Comparison of ENCODE assay signal across 1 cellular context in genomic region chr4:10116625-10117423, GRCh38.
TF ChIP-seq lines count a peak whose summit lies in the region.

Gene WDR1 (minus strand): TSS chr4:10116799. CDS start chr4:10116666, 133 bp downstream.

TF ChIP-seq in GM12878, 131 proteins besides CTCF, POLR2A, EP300 and RAD21 (continued from another document and continues in another):
- TF ChIP-seq NKRF (conservative IDR thresholded peaks at IDR 0.05), result peak; percentile 68
- peak; percentile 24; the same call in 1 of the 2 replicates for TF ChIP-seq NRF1 (conservative IDR thresholded peaks at IDR 0.05; ENCODE audit: low read depth, low read length)
- no peak for TF ChIP-seq MYC (IDR thresholded peaks at IDR 0.05; ENCODE audit: insufficient read depth, insufficient read length, insufficient replicate concordance, low read length, severe bottlenecking)
- peak; percentile 75; the same call in 1 of the 2 replicates for TF ChIP-seq MLLT1 (IDR thresholded peaks at IDR 0.05)
- TF ChIP-seq POU2F2 (IDR thresholded peaks at IDR 0.05; ENCODE audit: borderline replicate concordance, low read depth, low read length), result peak; percentile 93; the same call in 2 of the 3 replicates
- TF ChIP-seq RUNX3 (IDR thresholded peaks at IDR 0.05; ENCODE audit: low read length), result peak; percentile 82
- TF ChIP-seq RCOR1 (conservative IDR thresholded peaks at IDR 0.05; ENCODE audit: low read depth, low read length), result no peak
- TF ChIP-seq RELA (IDR thresholded peaks at IDR 0.05; ENCODE audit: borderline replicate concordance, partially characterized antibody), result peak; percentile 59
- peak; percentile 64; the same call in 1 of the 2 replicates for TF ChIP-seq TCF3 (IDR thresholded peaks at IDR 0.05; ENCODE audit: borderline replicate concordance, insufficient read depth, low read depth, low read length)
- no peak for TF ChIP-seq ZBTB4 (CRISPR knock-in tag; IDR thresholded peaks at IDR 0.05)
- TF ChIP-seq MYB (IDR thresholded peaks at IDR 0.05; ENCODE audit: borderline replicate concordance, low read depth, low read length), result 0 out of 2 replicates have a peak, but pooled peaks have one; percentile 15
- no peak for TF ChIP-seq ZBTB33 (IDR thresholded peaks at IDR 0.05)
- peak; percentile 96 for TF ChIP-seq ELK1 (IDR thresholded peaks at IDR 0.05; ENCODE audit: low read depth, low read length)
- TF ChIP-seq ZNF687 (IDR thresholded peaks at IDR 0.05), result peak; percentile 42; the same call in 1 of the 2 replicates
- no peak for TF ChIP-seq TARDBP (IDR thresholded peaks at IDR 0.05; ENCODE audit: borderline replicate concordance)
- no peak for TF ChIP-seq YY1 (IDR thresholded peaks at IDR 0.05; ENCODE audit: low read depth, low read length)
- TF ChIP-seq MTA2 (IDR thresholded peaks at IDR 0.05; ENCODE audit: low read depth), result 0 out of 2 replicates have a peak, but pooled peaks have one; percentile 16
- TF ChIP-seq IKZF1 (conservative IDR thresholded peaks at IDR 0.05), result no peak; the same call in 1 of the 2 replicates
- TF ChIP-seq IKZF2 (IDR thresholded peaks at IDR 0.05), result 0 out of 4 replicates have a peak, but pooled peaks of 1 of the 2 experiments have one; percentile 5
- no peak for TF ChIP-seq PAX8 (IDR thresholded peaks at IDR 0.05)
- peak; percentile 61 for TF ChIP-seq E4F1 (IDR thresholded peaks at IDR 0.05; ENCODE audit: borderline replicate concordance, partially characterized antibody)
- TF ChIP-seq KLF5 (IDR thresholded peaks at IDR 0.05; ENCODE audit: partially characterized antibody), result peak; percentile 56
- TF ChIP-seq TCF7 (IDR thresholded peaks at IDR 0.05; ENCODE audit: borderline replicate concordance), result no peak
- TF ChIP-seq NR2C1 (IDR thresholded peaks at IDR 0.05), result no peak
- TF ChIP-seq POLR2AphosphoS2 (IDR thresholded peaks at IDR 0.05; ENCODE audit: low read depth, low read length), result peak; percentile 94
- no peak for TF ChIP-seq CBX5 (IDR thresholded peaks at IDR 0.05; ENCODE audit: low read depth)
- no peak for TF ChIP-seq MTA3 (IDR thresholded peaks at IDR 0.05; ENCODE audit: borderline replicate concordance, low read length)
- TF ChIP-seq PRDM15 (CRISPR knock-in tag; IDR thresholded peaks at IDR 0.05), result peak; percentile 74
- TF ChIP-seq JUND (IDR thresholded peaks at IDR 0.05; ENCODE audit: low read depth, low read length), result no peak
- TF ChIP-seq TAF1 (IDR thresholded peaks at IDR 0.05; ENCODE audit: borderline replicate concordance, low read depth, low read length), result peak; percentile 90
- TF ChIP-seq BMI1 (IDR thresholded peaks at IDR 0.05; ENCODE audit: borderline replicate concordance), result peak; percentile 44; the same call in 1 of the 2 replicates
- no peak for TF ChIP-seq PKNOX1 (IDR thresholded peaks at IDR 0.05)
- TF ChIP-seq PML (IDR thresholded peaks at IDR 0.05; ENCODE audit: low read length), result peak; percentile 96
- TF ChIP-seq IRF4 (IDR thresholded peaks at IDR 0.05; ENCODE audit: low read depth, low read length), result no peak
- TF ChIP-seq TCF12 (IDR thresholded peaks at IDR 0.05; ENCODE audit: low read depth, low read length), result peak; percentile 45; the same call in 1 of the 2 replicates
- peak; percentile 75 for TF ChIP-seq NR2F1 (conservative IDR thresholded peaks at IDR 0.05)
- peak; percentile 64 for TF ChIP-seq NBN (IDR thresholded peaks at IDR 0.05)
